Comparison of ENCODE assay signal across 29 cellular contexts in genomic region chr10:83734278-83734677, GRCh38.
"Had no signal": no experiment of that assay in that cellular context is flagged by ENCODE, and none has a peak within 500 bp of the region (broad histone marks: within the 10 kb centered on the region; RNA-seq: fewer than 3 reads in every experiment).

No MANE protein-coding gene starts in this region.

- H3K36me3 ChIP-seq: stomach, suprapubic skin, thoracic aorta, thyroid gland, tibial artery, tibial nerve, transverse colon, upper lobe of left lung, upper lobe of right lung, vagina had no signal

- DNase-seq: stimulated activated CD4-positive, alpha-beta T cell treated with anti-CD3 and anti-CD28 coated beads, Interleukin-2, amount 100 ng/mL, for 48 hours; stimulated activated CD4-positive, alpha-beta T cell treated with anti-CD3 and anti-CD28 coated beads, Interleukin-4, amount 100 ng/mL, for 1 hour; stimulated activated CD4-positive, alpha-beta T cell treated with anti-CD3 and anti-CD28 coated beads, Interleukin-4, amount 100 ng/mL, for 24 hours; stimulated activated CD4-positive, alpha-beta T cell treated with anti-CD3 and anti-CD28 coated beads, Interleukin-4, amount 100 ng/mL, for 4 hours; stimulated activated CD8-positive, alpha-beta memory T cell treated with anti-CD3 and anti-CD28 coated beads, Interleukin-4, amount 100 ng/mL, for 48 hours; stimulated activated naive B cell treated with anti-CD40 and anti-IgM and Interleukin-4, amounts not matched to agents 10 μg/mL and 1 μg/mL and 100 μg/mL, for 72 hours; stimulated activated naive CD4-positive, alpha-beta T cell; stimulated activated naive CD4-positive, alpha-beta T cell treated with Interleukin-2 at 50 U/mL for 16 hours; stimulated activated naive CD8-positive, alpha-beta T cell treated with anti-CD3 and anti-CD28 coated beads, Interleukin-15, amount 100 ng/mL, for 72 hours; stimulated activated naive CD8-positive, alpha-beta T cell treated with anti-CD3 and anti-CD28 coated beads, Interleukin-15, Interleukin-2, amounts not matched to agents 100 U/mL and 50 U/mL, for 24 hours; stomach; substantia nigra; testis; thyroid gland; tibial artery; transverse colon; trophoblast cell; upper lobe of left lung; upper lobe of right lung; uterus had no signal

- H3K4me3 Mint-ChIP-seq: stimulated activated effector memory CD8-positive, alpha-beta T cell treated with anti-CD3 and anti-CD28 coated beads, Interleukin-12 subunit alpha, Interleukin-12 subunit beta, amount 100 ng/mL, for 72 hours; stimulated activated memory B cell treated with anti-CD40 and anti-IgM and Interleukin-4, amounts not matched to agents 10 μg/mL and 1 μg/mL and 100 μg/mL, for 72 hours; stimulated activated naive B cell treated with anti-CD40 and anti-IgM and Interleukin-4, amounts not matched to agents 10 μg/mL and 1 μg/mL and 100 μg/mL, for 72 hours; stimulated activated naive CD8-positive, alpha-beta T cell treated with anti-CD3 and anti-CD28 coated beads, Interleukin-15, amount 100 ng/mL, for 72 hours; stimulated activated naive CD8-positive, alpha-beta T cell treated with anti-CD3 and anti-CD28 coated beads, Interleukin-15, Interleukin-2, amounts not matched to agents 100 ng/mL and 50 ng/mL, for 24 hours; type B pancreatic cell had no signal

- H3K4me1 ChIP-seq: stomach, suprapubic skin, testis, thyroid gland, tibial artery, tibial nerve, transverse colon, upper lobe of left lung, upper lobe of right lung, uterus, vagina had no signal

- H3K27ac ChIP-seq: stomach, suprapubic skin, testis, thoracic aorta, thyroid gland, tibial artery, tibial nerve, transverse colon, upper lobe of left lung, upper lobe of right lung, uterus, vagina had no signal

- H3K27me3 ChIP-seq: stomach, suprapubic skin, testis, thyroid gland, tibial artery, tibial nerve, transverse colon, upper lobe of left lung, upper lobe of right lung, uterus, vagina had no signal

- H3K27me3 Mint-ChIP-seq: stimulated activated memory B cell treated with anti-CD40 and anti-IgM and Interleukin-4, amounts not matched to agents 10 μg/mL and 1 μg/mL and 100 μg/mL, for 72 hours; stimulated activated naive B cell treated with anti-CD40 and anti-IgM and Interleukin-4, amounts not matched to agents 10 μg/mL and 1 μg/mL and 100 μg/mL, for 72 hours; stimulated activated naive CD8-positive, alpha-beta T cell treated with anti-CD3 and anti-CD28 coated beads, Interleukin-15, amount 100 ng/mL, for 72 hours; stimulated activated naive CD8-positive, alpha-beta T cell treated with anti-CD3 and anti-CD28 coated beads, Interleukin-15, Interleukin-2, amounts not matched to agents 100 ng/mL and 50 ng/mL, for 24 hours; type B pancreatic cell had no signal

- ATAC-seq: stimulated activated effector memory CD8-positive, alpha-beta T cell treated with anti-CD3 and anti-CD28 coated beads, Interleukin-12 subunit alpha, Interleukin-12 subunit beta, amount 100 ng/mL, for 72 hours; stimulated activated memory B cell treated with anti-CD40 and anti-IgM and Interleukin-4, amounts not matched to agents 10 μg/mL and 1 μg/mL and 100 μg/mL, for 72 hours; stimulated activated naive B cell treated with anti-CD40 and anti-IgM and Interleukin-4, amounts not matched to agents 10 μg/mL and 1 μg/mL and 100 μg/mL, for 72 hours; stimulated activated naive CD8-positive, alpha-beta T cell treated with anti-CD3 and anti-CD28 coated beads, Interleukin-15, amount 100 ng/mL, for 72 hours; stimulated activated naive CD8-positive, alpha-beta T cell treated with anti-CD3 and anti-CD28 coated beads, Interleukin-15, Interleukin-2, amounts not matched to agents 100 U/mL and 50 U/mL, for 24 hours; upper lobe of right lung had no signal

- H3K4me1 Mint-ChIP-seq: stimulated activated effector memory CD8-positive, alpha-beta T cell treated with anti-CD3 and anti-CD28 coated beads, Interleukin-12 subunit alpha, Interleukin-12 subunit beta, amount 100 ng/mL, for 72 hours; stimulated activated memory B cell treated with anti-CD40 and anti-IgM and Interleukin-4, amounts not matched to agents 10 μg/mL and 1 μg/mL and 100 μg/mL, for 72 hours; stimulated activated naive B cell treated with anti-CD40 and anti-IgM and Interleukin-4, amounts not matched to agents 10 μg/mL and 1 μg/mL and 100 μg/mL, for 72 hours; stimulated activated naive CD8-positive, alpha-beta T cell treated with anti-CD3 and anti-CD28 coated beads, Interleukin-15, amount 100 ng/mL, for 72 hours had no signal

- H3K36me3 Mint-ChIP-seq: stimulated activated effector memory CD8-positive, alpha-beta T cell treated with anti-CD3 and anti-CD28 coated beads, Interleukin-12 subunit alpha, Interleukin-12 subunit beta, amount 100 ng/mL, for 72 hours; stimulated activated memory B cell treated with anti-CD40 and anti-IgM and Interleukin-4, amounts not matched to agents 10 μg/mL and 1 μg/mL and 100 μg/mL, for 72 hours; type B pancreatic cell had no signal

- FAIRE-seq: urothelium cell line had no signal

- H3K4me3 ChIP-seq: stomach, suprapubic skin, testis, thoracic aorta, thyroid gland, tibial artery, tibial nerve, transverse colon, upper lobe of left lung, upper lobe of right lung, uterus, vagina had no signal

- H3K9me3 ChIP-seq: testis, thyroid gland, uterus had no signal

- H3K27ac Mint-ChIP-seq: stimulated activated effector memory CD8-positive, alpha-beta T cell treated with anti-CD3 and anti-CD28 coated beads, Interleukin-12 subunit alpha, Interleukin-12 subunit beta, amount 100 ng/mL, for 72 hours; stimulated activated memory B cell treated with anti-CD40 and anti-IgM and Interleukin-4, amounts not matched to agents 10 μg/mL and 1 μg/mL and 100 μg/mL, for 72 hours; stimulated activated naive B cell treated with anti-CD40 and anti-IgM and Interleukin-4, amounts not matched to agents 10 μg/mL and 1 μg/mL and 100 μg/mL, for 72 hours; stimulated activated naive CD8-positive, alpha-beta T cell treated with anti-CD3 and anti-CD28 coated beads, Interleukin-15, amount 100 ng/mL, for 72 hours; stimulated activated naive CD8-positive, alpha-beta T cell treated with anti-CD3 and anti-CD28 coated beads, Interleukin-15, Interleukin-2, amounts not matched to agents 100 ng/mL and 50 ng/mL, for 24 hours; type B pancreatic cell had no signal
